Comparison of ENCODE assay signal across 11 cellular contexts in genomic region chr16:60337671-60338070, GRCh38.
DNase-seq lines count a peak whose midpoint lies in the region.
"Had no signal": no experiment of that assay in that cellular context is flagged by ENCODE, and none has a peak within 500 bp of the region (broad histone marks: within the 10 kb centered on the region; RNA-seq: fewer than 3 reads in every experiment).

No MANE protein-coding gene starts in this region.

- peak; percentile 1 for DNase-seq in DMS79 treated with DMSO at 0.1 percent for 48 hours (lab: John Stamatoyannopoulos, UW)
- no peak for DNase-seq in DMS79 (lab: John Stamatoyannopoulos, UW)
- DNase-seq in iris pigment epithelial cell (ENCODE audit: low read depth), result peak; percentile 1
- no peak for DNase-seq in NCI-H748 treated with DMSO at 0.1 percent for 48 hours (lab: John Stamatoyannopoulos, UW)
- no peak for DNase-seq in KG1 (lab: John Stamatoyannopoulos, UW)
- DNase-seq: AML-193; Caco-2; Calu3; CD4-positive, alpha-beta T cell; CD8-positive, alpha-beta T cell; GF-D8 had no signal

Comparison
In these comparisons a context has a peak if more than half of its experiments do, and no peak if none do; other contexts are left out.
1. DNase-seq: peak in DMS79 treated with DMSO at 0.1 percent for 48 hours (single experiment) and iris pigment epithelial cell (single experiment); none in DMS79 (single experiment), NCI-H748 treated with DMSO at 0.1 percent for 48 hours (single experiment) and KG1 (single experiment).